In genomic region chr10:122953827-122954730, GRCh38 we compare ENCODE assay signal across 1 cellular context.
TF ChIP-seq lines count a peak whose summit lies in the region.

C10orf88 (minus strand) TSS chr10:122954227; CDS start chr10:122954178, 49 bp downstream.

TF ChIP-seq in K562, 482 proteins besides CTCF, POLR2A, EP300 and RAD21 (continued from another document and continues in another):
- TF ChIP-seq MLLT1 (IDR thresholded peaks at IDR 0.05) (no peak), GABPB1 (CRISPR knock-in tag; IDR thresholded peaks at IDR 0.05) (peak; percentile 99), ZNF696 (CRISPR knock-in tag; conservative IDR thresholded peaks at IDR 0.05) (no peak), ZKSCAN1 (IDR thresholded peaks at IDR 0.05; ENCODE audit: low read depth, low read length) (0 out of 2 replicates have a peak, but pooled peaks have one; percentile 49), TSC22D4 (tag; IDR thresholded peaks at IDR 0.05) (no peak), SMAD3 (CRISPR knock-in tag; conservative IDR thresholded peaks at IDR 0.05) (no peak), DACH1 (IDR thresholded peaks at IDR 0.05; ENCODE audit: partially characterized antibody) (peak; percentile 75), MCM2 (IDR thresholded peaks at IDR 0.05; ENCODE audit: low read depth) (no peak), ZNF41 (CRISPR knock-in tag; conservative IDR thresholded peaks at IDR 0.05) (no peak), ZBTB2 (IDR thresholded peaks at IDR 0.05) (peak; percentile 100), AFF4 (CRISPR knock-in tag; IDR thresholded peaks at IDR 0.05) (peak; percentile 89; the same call in 1 of the 2 replicates), NCOR1 (IDR thresholded peaks at IDR 0.05) (no peak), MAZ (CRISPR knock-in tag; conservative IDR thresholded peaks at IDR 0.05 in 1 of 2, IDR thresholded peaks at IDR 0.05 in 1 of 2) (peak; percentile 72 to 88), ZFP36 (IDR thresholded peaks at IDR 0.05; ENCODE audit: low read depth, low read length, partially characterized antibody) (no peak), CBX8 (IDR thresholded peaks at IDR 0.05; ENCODE audit: borderline replicate concordance, extremely low read depth, low read depth, low read length, poor library complexity, severe bottlenecking) (no peak), MCM5 (IDR thresholded peaks at IDR 0.05; ENCODE audit: low read depth) (no peak), ZNF263 (CRISPR knock-in tag; IDR thresholded peaks at IDR 0.05; ENCODE audit: borderline replicate concordance) (no peak; the same call in 1 of the 2 replicates), ZNF436 (CRISPR knock-in tag; IDR thresholded peaks at IDR 0.05) (no peak), YBX1 (IDR thresholded peaks at IDR 0.05) (no peak), ZBTB40 (IDR thresholded peaks at IDR 0.05) (peak; percentile 97), ZBTB40 (CRISPR knock-in tag; IDR thresholded peaks at IDR 0.05) (no peak), CHCHD3 (CRISPR knock-in tag; IDR thresholded peaks at IDR 0.05) (no peak)
- TF ChIP-seq, protein P1, sequence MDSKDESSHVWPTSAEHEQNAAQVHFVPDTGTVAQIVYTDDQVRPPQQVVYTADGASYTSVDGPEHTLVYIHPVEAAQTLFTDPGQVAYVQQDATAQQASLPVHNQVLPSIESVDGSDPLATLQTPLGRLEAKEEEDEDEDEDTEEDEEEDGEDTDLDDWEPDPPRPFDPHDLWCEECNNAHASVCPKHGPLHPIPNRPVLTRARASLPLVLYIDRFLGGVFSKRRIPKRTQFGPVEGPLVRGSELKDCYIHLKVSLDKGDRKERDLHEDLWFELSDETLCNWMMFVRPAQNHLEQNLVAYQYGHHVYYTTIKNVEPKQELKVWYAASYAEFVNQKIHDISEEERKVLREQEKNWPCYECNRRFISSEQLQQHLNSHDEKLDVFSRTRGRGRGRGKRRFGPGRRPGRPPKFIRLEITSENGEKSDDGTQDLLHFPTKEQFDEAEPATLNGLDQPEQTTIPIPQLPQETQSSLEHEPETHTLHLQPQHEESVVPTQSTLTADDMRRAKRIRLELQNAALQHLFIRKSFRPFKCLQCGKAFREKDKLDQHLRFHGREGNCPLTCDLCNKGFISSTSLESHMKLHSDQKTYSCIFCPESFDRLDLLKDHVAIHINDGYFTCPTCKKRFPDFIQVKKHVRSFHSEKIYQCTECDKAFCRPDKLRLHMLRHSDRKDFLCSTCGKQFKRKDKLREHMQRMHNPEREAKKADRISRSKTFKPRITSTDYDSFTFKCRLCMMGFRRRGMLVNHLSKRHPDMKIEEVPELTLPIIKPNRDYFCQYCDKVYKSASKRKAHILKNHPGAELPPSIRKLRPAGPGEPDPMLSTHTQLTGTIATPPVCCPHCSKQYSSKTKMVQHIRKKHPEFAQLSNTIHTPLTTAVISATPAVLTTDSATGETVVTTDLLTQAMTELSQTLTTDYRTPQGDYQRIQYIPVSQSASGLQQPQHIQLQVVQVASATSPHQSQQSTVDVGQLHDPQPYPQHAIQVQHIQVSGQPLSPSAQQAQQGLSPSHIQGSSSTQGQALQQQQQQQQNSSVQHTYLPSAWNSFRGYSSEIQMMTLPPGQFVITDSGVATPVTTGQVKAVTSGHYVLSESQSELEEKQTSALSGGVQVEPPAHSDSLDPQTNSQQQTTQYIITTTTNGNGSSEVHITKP (IDR thresholded peaks at IDR 0.05; ENCODE audit: partially characterized antibody) = no peak
- TF ChIP-seq, protein P2, sequence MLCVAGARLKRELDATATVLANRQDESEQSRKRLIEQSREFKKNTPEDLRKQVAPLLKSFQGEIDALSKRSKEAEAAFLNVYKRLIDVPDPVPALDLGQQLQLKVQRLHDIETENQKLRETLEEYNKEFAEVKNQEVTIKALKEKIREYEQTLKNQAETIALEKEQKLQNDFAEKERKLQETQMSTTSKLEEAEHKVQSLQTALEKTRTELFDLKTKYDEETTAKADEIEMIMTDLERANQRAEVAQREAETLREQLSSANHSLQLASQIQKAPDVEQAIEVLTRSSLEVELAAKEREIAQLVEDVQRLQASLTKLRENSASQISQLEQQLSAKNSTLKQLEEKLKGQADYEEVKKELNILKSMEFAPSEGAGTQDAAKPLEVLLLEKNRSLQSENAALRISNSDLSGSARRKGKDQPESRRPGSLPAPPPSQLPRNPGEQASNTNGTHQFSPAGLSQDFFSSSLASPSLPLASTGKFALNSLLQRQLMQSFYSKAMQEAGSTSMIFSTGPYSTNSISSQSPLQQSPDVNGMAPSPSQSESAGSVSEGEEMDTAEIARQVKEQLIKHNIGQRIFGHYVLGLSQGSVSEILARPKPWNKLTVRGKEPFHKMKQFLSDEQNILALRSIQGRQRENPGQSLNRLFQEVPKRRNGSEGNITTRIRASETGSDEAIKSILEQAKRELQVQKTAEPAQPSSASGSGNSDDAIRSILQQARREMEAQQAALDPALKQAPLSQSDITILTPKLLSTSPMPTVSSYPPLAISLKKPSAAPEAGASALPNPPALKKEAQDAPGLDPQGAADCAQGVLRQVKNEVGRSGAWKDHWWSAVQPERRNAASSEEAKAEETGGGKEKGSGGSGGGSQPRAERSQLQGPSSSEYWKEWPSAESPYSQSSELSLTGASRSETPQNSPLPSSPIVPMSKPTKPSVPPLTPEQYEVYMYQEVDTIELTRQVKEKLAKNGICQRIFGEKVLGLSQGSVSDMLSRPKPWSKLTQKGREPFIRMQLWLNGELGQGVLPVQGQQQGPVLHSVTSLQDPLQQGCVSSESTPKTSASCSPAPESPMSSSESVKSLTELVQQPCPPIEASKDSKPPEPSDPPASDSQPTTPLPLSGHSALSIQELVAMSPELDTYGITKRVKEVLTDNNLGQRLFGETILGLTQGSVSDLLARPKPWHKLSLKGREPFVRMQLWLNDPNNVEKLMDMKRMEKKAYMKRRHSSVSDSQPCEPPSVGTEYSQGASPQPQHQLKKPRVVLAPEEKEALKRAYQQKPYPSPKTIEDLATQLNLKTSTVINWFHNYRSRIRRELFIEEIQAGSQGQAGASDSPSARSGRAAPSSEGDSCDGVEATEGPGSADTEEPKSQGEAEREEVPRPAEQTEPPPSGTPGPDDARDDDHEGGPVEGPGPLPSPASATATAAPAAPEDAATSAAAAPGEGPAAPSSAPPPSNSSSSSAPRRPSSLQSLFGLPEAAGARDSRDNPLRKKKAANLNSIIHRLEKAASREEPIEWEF (CRISPR knock-in tag; IDR thresholded peaks at IDR 0.05) = no peak
- TF ChIP-seq, protein P3, sequence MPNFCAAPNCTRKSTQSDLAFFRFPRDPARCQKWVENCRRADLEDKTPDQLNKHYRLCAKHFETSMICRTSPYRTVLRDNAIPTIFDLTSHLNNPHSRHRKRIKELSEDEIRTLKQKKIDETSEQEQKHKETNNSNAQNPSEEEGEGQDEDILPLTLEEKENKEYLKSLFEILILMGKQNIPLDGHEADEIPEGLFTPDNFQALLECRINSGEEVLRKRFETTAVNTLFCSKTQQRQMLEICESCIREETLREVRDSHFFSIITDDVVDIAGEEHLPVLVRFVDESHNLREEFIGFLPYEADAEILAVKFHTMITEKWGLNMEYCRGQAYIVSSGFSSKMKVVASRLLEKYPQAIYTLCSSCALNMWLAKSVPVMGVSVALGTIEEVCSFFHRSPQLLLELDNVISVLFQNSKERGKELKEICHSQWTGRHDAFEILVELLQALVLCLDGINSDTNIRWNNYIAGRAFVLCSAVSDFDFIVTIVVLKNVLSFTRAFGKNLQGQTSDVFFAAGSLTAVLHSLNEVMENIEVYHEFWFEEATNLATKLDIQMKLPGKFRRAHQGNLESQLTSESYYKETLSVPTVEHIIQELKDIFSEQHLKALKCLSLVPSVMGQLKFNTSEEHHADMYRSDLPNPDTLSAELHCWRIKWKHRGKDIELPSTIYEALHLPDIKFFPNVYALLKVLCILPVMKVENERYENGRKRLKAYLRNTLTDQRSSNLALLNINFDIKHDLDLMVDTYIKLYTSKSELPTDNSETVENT (CRISPR knock-in tag; IDR thresholded peaks at IDR 0.05) = no peak
